18 cellular contexts compared by ENCODE assay signal in genomic region chr4:152327606-152328453, GRCh38.
A peak's percentile ranks its signal among the peaks of the same experiment; 100 is the strongest.
DNase-seq lines count a peak whose midpoint lies in the region; ATAC-seq and TF ChIP-seq lines count a peak whose summit lies in the region.
"Had no signal": no experiment of that assay in that cellular context is flagged by ENCODE, and none has a peak within 500 bp of the region (broad histone marks: within the 10 kb centered on the region; RNA-seq: fewer than 3 reads in every experiment).

No MANE protein-coding gene starts in this region.

- WGBS in sigmoid colon, 2 donors = 86 to 97% methylated on average over 6 of the region's 6 CpGs

- peaks cover 19% of the 10 kb centered on the region for H3K4me1 ChIP-seq in A673 (ENCODE audit: insufficient read depth, low read length, poor library complexity, severe bottlenecking)
- H3K4me1 ChIP-seq in CD4-positive, alpha-beta memory T cell (ENCODE audit: insufficient read depth, low read length) = peaks cover 22% of the 10 kb centered on the region
- no peaks in the 10 kb centered on the region for H3K4me1 ChIP-seq in sigmoid colon
- H3K4me1 ChIP-seq: BE2C, prostate gland had no signal

- peak overlapping the region in 7 of 8 donors; percentile 51 to 70 (median 67) for H3K4me3 Mint-ChIP-seq in CD4-positive, alpha-beta memory T cell
- peak overlapping the region; percentile 71 for H3K4me3 Mint-ChIP-seq in T-helper 2 cell treated with Interferon-gamma antibody and Interleukin-4, amounts not matched to agents 5 μg/mL and 100 μg/mL, for 36 hours
- H3K4me3 Mint-ChIP-seq: nephron progenitor cell had no signal

- peak overlapping the region; percentile 70 to 93 (median 87) for H3K27ac Mint-ChIP-seq in CD4-positive, alpha-beta memory T cell
- H3K27ac Mint-ChIP-seq in T-helper 2 cell treated with Interferon-gamma antibody and Interleukin-4, amounts not matched to agents 5 μg/mL and 100 μg/mL, for 36 hours = peak overlapping the region; percentile 88
- H3K27ac Mint-ChIP-seq: nephron progenitor cell had no signal

- no peak for ATAC-seq in GM21526 (IDR thresholded peaks at IDR 0.05; ENCODE audit: low FRiP score, unreplicated experiment)

- no peaks in the 10 kb centered on the region for H3K27me3 Mint-ChIP-seq in CD4-positive, alpha-beta memory T cell
- no peaks in the 10 kb centered on the region for H3K27me3 Mint-ChIP-seq in T-helper 2 cell treated with Interferon-gamma antibody and Interleukin-4, amounts not matched to agents 5 μg/mL and 100 μg/mL, for 36 hours (ENCODE audit: low read depth)

- TF ChIP-seq EP300 in sigmoid colon (IDR thresholded peaks at IDR 0.05) = no peak

- H3K27ac ChIP-seq in A673 (ENCODE audit: low read depth, low read length, poor library complexity, severe bottlenecking) (peak overlapping the region; percentile 43), epithelial cell of prostate (peak overlapping the region; percentile 87), sigmoid colon (no peak overlapping the region)
- no peak overlapping the region for H3K27ac ChIP-seq in CD4-positive, alpha-beta memory T cell (ENCODE audit: low read depth, low read length)
- H3K27ac ChIP-seq: prostate gland had no signal

- H3K36me3 Mint-ChIP-seq in CD4-positive, alpha-beta memory T cell = peaks cover 67 to 77% of the 10 kb centered on the region in 2 donors
- H3K36me3 Mint-ChIP-seq in T-helper 2 cell treated with Interferon-gamma antibody and Interleukin-4, amounts not matched to agents 5 μg/mL and 100 μg/mL, for 36 hours (ENCODE audit: low read depth) = peaks cover 68% of the 10 kb centered on the region

- peaks cover 24% of the 10 kb centered on the region for H3K36me3 ChIP-seq in A673 (ENCODE audit: insufficient read depth, low read length, poor library complexity, severe bottlenecking)
- peaks cover 16% of the 10 kb centered on the region for H3K36me3 ChIP-seq in CD4-positive, alpha-beta memory T cell (ENCODE audit: insufficient read depth, low read length)
- H3K36me3 ChIP-seq in sigmoid colon = peaks cover 0 to 72% (median 2%) of the 10 kb centered on the region in 4 donors
- H3K36me3 ChIP-seq: prostate gland had no signal

- TF ChIP-seq POLR2A in sigmoid colon (IDR thresholded peaks at IDR 0.05) = no peak

- peaks cover 15 to 24% (median 17%) of the 10 kb centered on the region in 4 donors for H3K4me1 Mint-ChIP-seq in CD4-positive, alpha-beta memory T cell
- peaks cover 22% of the 10 kb centered on the region for H3K4me1 Mint-ChIP-seq in T-helper 2 cell treated with Interferon-gamma antibody and Interleukin-4, amounts not matched to agents 5 μg/mL and 100 μg/mL, for 36 hours (ENCODE audit: low read depth)

- POLR2A ChIA-PET in A673 (lab: Charles Lee; ENCODE audit: low non-redundant PET) = no interaction called here
- POLR2A ChIA-PET in CD4-positive, alpha-beta memory T cell (lab: Charles Lee; ENCODE audit: partially characterized antibody) = interaction anchor here (0.7 to 2.4 kb wide), 6 partner anchors 28 to 317 kb away, joined by 3 to 10 read pairs (median 4); no protein-coding TSS in a partner anchor

- no peaks in the 10 kb centered on the region for H3K9me3 ChIP-seq in A673 (ENCODE audit: low read depth, low read length, poor library complexity, severe bottlenecking)
- no peaks in the 10 kb centered on the region for H3K9me3 ChIP-seq in CD4-positive, alpha-beta memory T cell (ENCODE audit: control insufficient read depth in 1 of 2, low read length in 2 of 2)
- no peaks in the 10 kb centered on the region for H3K9me3 ChIP-seq in sigmoid colon
- H3K9me3 ChIP-seq: BE2C, prostate gland had no signal

- intact Hi-C loops in A673 (cut with micrococcal nuclease; ENCODE audit: unreplicated experiment) = no loop called here
- intact Hi-C loops in CD4-positive, alpha-beta memory T cell (cut with micrococcal nuclease) = loop anchor here (5.0 kb wide), 1 partner anchor 226 kb away; no protein-coding TSS in a partner anchor
- intact Hi-C loops in sigmoid colon (cut with DNase I) = no loop called here

- H3K27me3 ChIP-seq in A673 (replicated peaks; ENCODE audit: insufficient read depth, low read depth, low read length, poor library complexity) (no peaks in the 10 kb centered on the region), sigmoid colon (no peaks in the 10 kb centered on the region)
- H3K27me3 ChIP-seq in CD4-positive, alpha-beta memory T cell (ENCODE audit: insufficient read depth, low read length) = no peaks in the 10 kb centered on the region
- H3K27me3 ChIP-seq: BE2C had no signal

- H3K9me3 Mint-ChIP-seq in CD4-positive, alpha-beta memory T cell = no peaks in the 10 kb centered on the region
- peaks cover 9% of the 10 kb centered on the region for H3K9me3 Mint-ChIP-seq in T-helper 2 cell treated with Interferon-gamma antibody and Interleukin-4, amounts not matched to agents 5 μg/mL and 100 μg/mL, for 36 hours
- H3K9me3 Mint-ChIP-seq: nephron progenitor cell had no signal

- TF ChIP-seq CTCF in A673 (conservative IDR thresholded peaks at IDR 0.05; ENCODE audit: low read depth, low read length) = no peak
- no peak for TF ChIP-seq CTCF in sigmoid colon (IDR thresholded peaks at IDR 0.05)

- no TSS peak for BruUV-seq in A673 (replicated peaks; lab: Mats Ljungman, UMichigan)

- CTCF ChIA-PET in A673 (lab: Charles Lee) = no interaction called here
- CTCF ChIA-PET in CD4-positive, alpha-beta memory T cell (lab: Charles Lee; ENCODE audit: partially characterized antibody) = interaction anchor here (0.8 to 1.7 kb wide), 3 partner anchors 12 to 72 kb away, joined by 3 to 6 read pairs (median 3); no protein-coding TSS in a partner anchor

- DNase-seq in A673 (ENCODE audit: low spot score) = peak; percentile 40
- DNase-seq in CD4-positive, alpha-beta memory T cell = peak in 4 of 5 donors; percentile 8 to 23 (median 16)
- no peak for DNase-seq in T-helper 2 cell treated with Interferon-gamma antibody and Interleukin-4, amounts not matched to agents 5 μg/mL and 100 μg/mL, for 36 hours (ENCODE audit: low spot score)
- DNase-seq in epithelial cell of prostate (ENCODE audit: low read depth, low spot score) = no peak
- no peak for DNase-seq in sigmoid colon
- no peak for DNase-seq in effector CD4-positive, alpha-beta T cell
- no peak for DNase-seq in NCI-H2081 treated with DMSO at 0.1 percent for 48 hours (lab: John Stamatoyannopoulos, UW)
- DNase-seq: activated gamma-delta T cell treated with Interleukin-2 at 50 U/mL for 16 hours; BE2C; kidney glomerular epithelial cell; mesenchymal stem cell; NCI-H1436 treated with DMSO at 0.1 percent for 48 hours; NCI-H2227 treated with DMSO at 0.1 percent for 48 hours; nephron progenitor cell; RPMI8226; stimulated activated CD4-positive, alpha-beta T cell treated with anti-CD3 and anti-CD28 coated beads, Interleukin-12 subunit alpha, Interleukin-12 subunit beta, amount 100 ng/mL, for 4 hours had no signal

- no peak overlapping the region for H3K4me3 ChIP-seq in A673 (ENCODE audit: low read depth, low read length, poor library complexity, severe bottlenecking)
- no peak overlapping the region for H3K4me3 ChIP-seq in CD4-positive, alpha-beta memory T cell (ENCODE audit: low read length in 2 of 2)
- H3K4me3 ChIP-seq in sigmoid colon = no peak overlapping the region
- H3K4me3 ChIP-seq: prostate gland had no signal

Comparison
In these comparisons a context has a peak if more than half of its experiments do, and no peak if none do; other contexts are left out.
1. DNase-seq: peak in A673 (single experiment) and CD4-positive, alpha-beta memory T cell (4 of 5); none in T-helper 2 cell treated with Interferon-gamma antibody and Interleukin-4, amounts not matched to agents 5 μg/mL and 100 μg/mL, for 36 hours (single experiment), epithelial cell of prostate (single experiment), sigmoid colon (single experiment), effector CD4-positive, alpha-beta T cell (single experiment) and NCI-H2081 treated with DMSO at 0.1 percent for 48 hours (single experiment).
2. H3K27ac ChIP-seq: peak in A673 (single experiment) and epithelial cell of prostate (single experiment); none in CD4-positive, alpha-beta memory T cell (single experiment) and sigmoid colon (0 of 4).